Comparison of ENCODE assay signal across 19 cellular contexts in the genomic region with DNA sequence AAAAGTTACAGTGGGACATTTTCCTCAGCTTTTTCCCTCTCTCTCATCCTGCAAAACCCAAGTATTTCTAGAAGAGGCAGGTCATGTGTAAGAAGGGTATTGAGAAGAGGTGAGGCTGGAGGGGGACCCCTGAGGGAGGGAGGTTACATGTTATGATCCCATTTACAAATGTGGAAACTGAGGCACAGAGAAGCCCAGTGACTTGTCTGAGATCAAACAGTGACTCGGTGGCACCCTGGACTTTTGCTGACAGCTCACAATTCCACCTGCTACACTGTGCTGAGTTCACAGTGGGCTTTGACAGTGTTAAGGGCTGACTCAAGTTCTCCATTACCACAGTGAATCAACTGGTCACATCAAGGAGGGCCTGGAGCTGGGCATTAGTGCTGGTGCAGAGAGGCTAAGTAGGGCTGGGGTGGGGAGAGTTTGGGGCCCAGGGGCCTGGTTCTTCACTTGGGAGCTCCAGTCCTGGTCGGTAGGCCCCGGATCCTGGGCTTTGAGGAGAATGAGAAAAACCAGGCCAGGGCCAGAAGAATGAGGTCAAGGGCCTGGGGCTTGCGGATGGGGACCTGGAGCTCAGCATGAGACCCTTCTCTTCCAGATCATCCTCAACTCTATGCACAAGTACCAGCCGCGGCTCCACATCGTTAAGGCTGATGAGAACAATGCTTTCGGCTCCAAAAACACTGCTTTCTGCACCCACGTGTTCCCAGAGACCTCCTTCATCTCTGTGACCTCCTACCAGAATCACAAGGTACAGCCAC. TPM values are rescaled to one million over a fixed set of nuclear protein-coding genes. Genes with fewer than 3 reads are reported as not detected.
DNase-seq lines count a peak whose midpoint lies in the region; TF ChIP-seq lines count a peak whose summit lies in the region.
"Had no signal": no experiment of that assay in that cellular context is flagged by ENCODE, and none has a peak within 500 bp of the region (broad histone marks: within the 10 kb centered on the region; RNA-seq: fewer than 3 reads in every experiment).

No MANE protein-coding gene starts in this region.

- in situ Hi-C loops in GM13977 (cut with MboI; ENCODE audit: low pct_unique_long_range_greater_than_20kb, low sequenced_read_pairs, unreplicated experiment) = no loop called here

- no peak overlapping the region for H3K27ac Mint-ChIP-seq in chondrocyte (ENCODE audit: unreplicated experiment)
- H3K27ac Mint-ChIP-seq: B cell had no signal

- no peak overlapping the region for H3K4me3 ChIP-seq in vagina

- TF ChIP-seq POLR2A in vagina (IDR thresholded peaks at IDR 0.05) = no peak

- no peaks in the 10 kb centered on the region for H3K36me3 ChIP-seq in vagina

- peaks cover 7% of the 10 kb centered on the region for H3K4me1 ChIP-seq in vagina

- no peaks in the 10 kb centered on the region for H3K27me3 ChIP-seq in vagina

- no peaks in the 10 kb centered on the region for H3K36me3 Mint-ChIP-seq in chondrocyte (ENCODE audit: low read depth)

- TF ChIP-seq CTCF in chondrocyte (IDR thresholded peaks at IDR 0.05) (no peak), GM13977 (IDR thresholded peaks at IDR 0.05; ENCODE audit: extremely low read depth, insufficient read depth, missing control alignments) (no peak), vagina (IDR thresholded peaks at IDR 0.05) (no peak)

- peaks cover 9% of the 10 kb centered on the region for H3K4me1 Mint-ChIP-seq in chondrocyte (ENCODE audit: low read depth)
- H3K4me1 Mint-ChIP-seq: B cell had no signal

- H3K9me3 ChIP-seq in vagina = no peaks in the 10 kb centered on the region

- intact Hi-C loops in posterior vena cava (cut with DNase I) (no loop called here), vagina (cut with DNase I) (loop anchor here (5.0 kb wide), 1 partner anchor 304 kb away; no protein-coding TSS in a partner anchor)

- no peaks in the 10 kb centered on the region for H3K9me3 Mint-ChIP-seq in chondrocyte (ENCODE audit: low read depth)

- peak; percentile 24 for DNase-seq in activated effector memory CD4-positive, alpha-beta T cell treated with anti-CD3 and anti-CD28 coated beads, Interleukin-2, amount 50 U/mL, for 16 hours
- DNase-seq in activated effector memory CD4-positive, alpha-beta T cell treated with Interleukin-2 at 50 U/mL for 16 hours = no peak
- DNase-seq in chondrocyte (ENCODE audit: low spot score) (peak; percentile 58), posterior vena cava (ENCODE audit: low spot score) (peak; percentile 46), GM13977 (ENCODE audit: low spot score) (no peak), SHP77 treated with DMSO at 0.1 percent for 48 hours (lab: John Stamatoyannopoulos, UW) (no peak), vagina (ENCODE audit: extremely low spot score in 2 of 2) (no peak)
- DNase-seq in activated T-cell treated with anti-CD3 and anti-CD28 coated beads, Interleukin-2, amount 50 U/mL, for 1 hour = no peak
- DNase-seq: 8988T, DMS79 treated with DMSO at 0.1 percent for 48 hours, KBM-7, NCI-H1105, NCI-H1694 treated with DMSO at 0.1 percent for 48 hours, NCI-H748 treated with DMSO at 0.1 percent for 48 hours, SIG-M5 had no signal

- H3K27me3 Mint-ChIP-seq in chondrocyte (ENCODE audit: low read depth) = peaks cover 13% of the 10 kb centered on the region

- no peak overlapping the region for H3K4me3 Mint-ChIP-seq in chondrocyte (ENCODE audit: unreplicated experiment)
- H3K4me3 Mint-ChIP-seq: B cell had no signal

- H3K27ac ChIP-seq in vagina = no peak overlapping the region

RNA-seq across cellular contexts. Expression of a gene that starts 26.0 kb away (rescaled TPM):
- total RNA-seq in chondrocyte (not detected in 3 replicates), posterior vena cava (under 1 TPM in 1 of 2 donors, not detected in 1; 0.24 TPM), vagina (not detected)
- total RNA-seq: B cell, H7, OCI-LY7, RPMI7951 had no signal

Comparison
In these comparisons a context has a peak if more than half of its experiments do, and no peak if none do; other contexts are left out.
1. DNase-seq: peak in activated effector memory CD4-positive, alpha-beta T cell treated with anti-CD3 and anti-CD28 coated beads, Interleukin-2, amount 50 U/mL, for 16 hours (single experiment), chondrocyte (single experiment) and posterior vena cava (single experiment); none in activated effector memory CD4-positive, alpha-beta T cell treated with Interleukin-2 at 50 U/mL for 16 hours (single experiment), GM13977 (single experiment), activated T-cell treated with anti-CD3 and anti-CD28 coated beads, Interleukin-2, amount 50 U/mL, for 1 hour (single experiment), SHP77 treated with DMSO at 0.1 percent for 48 hours (single experiment) and vagina (0 of 2).